ENCODE assay signal across 12 cellular contexts in genomic region chr2:1685957-1686783, GRCh38. TPM values are rescaled to one million over a fixed set of nuclear protein-coding genes. Genes with fewer than 3 reads are reported as not detected.
DNase-seq lines count a peak whose midpoint lies in the region; ATAC-seq and TF ChIP-seq lines count a peak whose summit lies in the region.
"Had no signal": no experiment of that assay in that cellular context is flagged by ENCODE, and none has a peak within 500 bp of the region (broad histone marks: within the 10 kb centered on the region; RNA-seq: fewer than 3 reads in every experiment).

No MANE protein-coding gene starts in this region.

- BruUV-seq in A673 (replicated peaks; lab: Mats Ljungman, UMichigan) = no TSS peak

- H3K27me3 Mint-ChIP-seq in endothelial cell (ENCODE audit: unreplicated experiment) (peaks cover 10% of the 10 kb centered on the region), neural crest cell (ENCODE audit: low read depth) (no peaks in the 10 kb centered on the region)
- no peaks in the 10 kb centered on the region for H3K27me3 Mint-ChIP-seq in CD4-positive, alpha-beta T cell

- H3K27me3 ChIP-seq in NT2/D1 (ENCODE audit: insufficient read depth, insufficient read length) = no peaks in the 10 kb centered on the region
- H3K27me3 ChIP-seq in CD4-positive, alpha-beta T cell (ENCODE audit: control insufficient read depth, insufficient read depth, low read length) = no peaks in the 10 kb centered on the region
- H3K27me3 ChIP-seq in A673 (replicated peaks; ENCODE audit: insufficient read depth, low read depth, low read length, poor library complexity) = no peaks in the 10 kb centered on the region

- intact Hi-C loops in CD4-positive, alpha-beta T cell (cut with DNase I, micrococcal nuclease) = no loop called here
- intact Hi-C loops in A673 (cut with micrococcal nuclease; ENCODE audit: unreplicated experiment) = no loop called here

- peaks cover 65% of the 10 kb centered on the region for H3K36me3 ChIP-seq in NT2/D1 (ENCODE audit: insufficient read depth, insufficient read length, low read length)
- H3K36me3 ChIP-seq in A673 (ENCODE audit: insufficient read depth, low read length, poor library complexity, severe bottlenecking) = peaks cover 66% of the 10 kb centered on the region

- H3K4me1 Mint-ChIP-seq in endothelial cell (ENCODE audit: unreplicated experiment) = peaks cover 25% of the 10 kb centered on the region
- H3K4me1 Mint-ChIP-seq in neural crest cell = peaks cover 21% of the 10 kb centered on the region
- H3K4me1 Mint-ChIP-seq in CD4-positive, alpha-beta T cell (ENCODE audit: low read depth) = no peaks in the 10 kb centered on the region
- H3K4me1 Mint-ChIP-seq: CD14-positive monocyte had no signal

- POLR2A ChIA-PET in CD4-positive, alpha-beta T cell (lab: Charles Lee) = no interaction called here
- POLR2A ChIA-PET in A673 (lab: Charles Lee; ENCODE audit: low non-redundant PET) = no interaction called here

- CTCF ChIA-PET in CD4-positive, alpha-beta T cell (lab: Charles Lee) = no interaction called here
- CTCF ChIA-PET in A673 (lab: Charles Lee) = interaction anchor here (0.7 kb wide), 1 partner anchor 22 kb away, joined by 3 read pairs; no protein-coding TSS in a partner anchor

- H3K4me1 ChIP-seq in NT2/D1 (ENCODE audit: insufficient read depth, insufficient read length) (peaks cover 11% of the 10 kb centered on the region), A673 (ENCODE audit: insufficient read depth, low read length, poor library complexity, severe bottlenecking) (peaks cover 13% of the 10 kb centered on the region)

- no peak for ATAC-seq in CD4-positive, alpha-beta T cell (ENCODE audit: poor library complexity)
- no peak for ATAC-seq in HG02571 (IDR thresholded peaks at IDR 0.05; ENCODE audit: unreplicated experiment)
- no peak for ATAC-seq in HG03442 (IDR thresholded peaks at IDR 0.05; ENCODE audit: unreplicated experiment)

- H3K9me3 Mint-ChIP-seq in endothelial cell (ENCODE audit: unreplicated experiment) (no peaks in the 10 kb centered on the region), neural crest cell (no peaks in the 10 kb centered on the region)
- H3K9me3 Mint-ChIP-seq in CD4-positive, alpha-beta T cell = no peaks in the 10 kb centered on the region
- H3K9me3 Mint-ChIP-seq: CD14-positive monocyte had no signal

- H3K4me3 ChIP-seq in AG10803 (ENCODE audit: low read length) (no peak overlapping the region), NT2/D1 (ENCODE audit: insufficient read length, low read depth) (no peak overlapping the region), A673 (ENCODE audit: low read depth, low read length, poor library complexity, severe bottlenecking) (no peak overlapping the region)

- TF ChIP-seq CTCF in AG10803 (conservative IDR thresholded peaks at IDR 0.05; ENCODE audit: low read length) = no peak
- no peak for TF ChIP-seq CTCF in endothelial cell (IDR thresholded peaks at IDR 0.05; ENCODE audit: unreplicated experiment)
- no peak for TF ChIP-seq CTCF in neural crest cell (conservative IDR thresholded peaks at IDR 0.05)
- no peak for TF ChIP-seq CTCF in CD4-positive, alpha-beta T cell (IDR thresholded peaks at IDR 0.05)
- no peak for TF ChIP-seq CTCF in A673 (conservative IDR thresholded peaks at IDR 0.05; ENCODE audit: low read depth, low read length)

- H3K27ac Mint-ChIP-seq in endothelial cell (ENCODE audit: unreplicated experiment) = peak overlapping the region; percentile 82
- H3K27ac Mint-ChIP-seq in neural crest cell (ENCODE audit: unreplicated experiment) = peak overlapping the region; percentile 87
- no peak overlapping the region for H3K27ac Mint-ChIP-seq in CD4-positive, alpha-beta T cell

- H3K27ac ChIP-seq in CD4-positive, alpha-beta T cell (ENCODE audit: low read depth, low read length) = no peak overlapping the region
- no peak overlapping the region for H3K27ac ChIP-seq in A673 (ENCODE audit: low read depth, low read length, poor library complexity, severe bottlenecking)

- DNase-seq in AG10803 (ENCODE audit: low read depth) (peak; percentile 29), NT2/D1 (ENCODE audit: low read depth, low spot score) (peak; percentile 38), endothelial cell (ENCODE audit: low spot score) (no peak), neural crest cell (ENCODE audit: low read depth, low spot score) (no peak), A673 (ENCODE audit: low spot score) (no peak)
- DNase-seq in CD4-positive, alpha-beta T cell = no peak
- DNase-seq: Karpas-422, midbrain, NCI-H748 treated with DMSO at 0.1 percent for 48 hours had no signal

- H3K4me3 Mint-ChIP-seq in endothelial cell (ENCODE audit: unreplicated experiment) = peak overlapping the region; percentile 56
- H3K4me3 Mint-ChIP-seq in neural crest cell = no peak overlapping the region
- no peak overlapping the region for H3K4me3 Mint-ChIP-seq in CD4-positive, alpha-beta T cell
- H3K4me3 Mint-ChIP-seq: CD14-positive monocyte had no signal

- no peak overlapping the region for H3K9ac ChIP-seq in NT2/D1 (ENCODE audit: insufficient read length, low read depth)

- peaks cover 43% of the 10 kb centered on the region for H3K36me3 Mint-ChIP-seq in endothelial cell (ENCODE audit: low read depth, unreplicated experiment)
- H3K36me3 Mint-ChIP-seq in neural crest cell (ENCODE audit: low read depth) = peaks cover 15% of the 10 kb centered on the region
- H3K36me3 Mint-ChIP-seq in CD4-positive, alpha-beta T cell (ENCODE audit: low read depth) = no peaks in the 10 kb centered on the region
- H3K36me3 Mint-ChIP-seq: CD14-positive monocyte had no signal

- H3K9me3 ChIP-seq in NT2/D1 (ENCODE audit: insufficient read depth, low read length) (no peaks in the 10 kb centered on the region), A673 (ENCODE audit: low read depth, low read length, poor library complexity, severe bottlenecking) (no peaks in the 10 kb centered on the region)
- H3K9me3 ChIP-seq in CD4-positive, alpha-beta T cell (ENCODE audit: control insufficient read depth, low read length) = no peaks in the 10 kb centered on the region

RNA-seq across cellular contexts. Expression of gene PXDN, which starts 58.1 kb away (rescaled TPM):
- total RNA-seq in endothelial cell (ENCODE audit: unreplicated experiment) (521 TPM), neural crest cell (217 and 218 TPM in 2 replicates), A673 (2021) (162 and 175 TPM in 2 replicates)
- under 1 TPM; 0.47 to 0.84 TPM for total RNA-seq in CD4-positive, alpha-beta T cell

Comparison
In these comparisons a context has a peak if more than half of its experiments do, and no peak if none do; other contexts are left out.
1. DNase-seq: peak in AG10803 (single experiment) and NT2/D1 (single experiment); none in endothelial cell (single experiment), neural crest cell (single experiment), CD4-positive, alpha-beta T cell (0 of 10) and A673 (single experiment).
2. RNA of gene PXDN, which starts 58.1 kb away (total RNA-seq): 521 TPM in endothelial cell (single experiment), 217 to 218 TPM in neural crest cell and 162 to 175 TPM in A673; 0.47 to 0.84 TPM in CD4-positive, alpha-beta T cell; every median in the first group is over 10 times any median in the second.